8 cellular contexts compared by ENCODE assay signal in genomic region chr3:137121704-137122314, GRCh38.
DNase-seq lines count a peak whose midpoint lies in the region; ATAC-seq and TF ChIP-seq lines count a peak whose summit lies in the region.

No MANE protein-coding gene starts in this region.

- no peak overlapping the region for H3K23ac ChIP-seq in H9 (ENCODE audit: insufficient read length, low read depth, low read length)

- no peak overlapping the region for H3K4ac ChIP-seq in H9 (ENCODE audit: low read depth, low read length)

- H4K8ac ChIP-seq in H9 (replicated peaks; ENCODE audit: insufficient read length, low read depth, low read length): no peak overlapping the region

- H3K56ac ChIP-seq in H9 (ENCODE audit: insufficient read length, low read depth, low read length): no peak overlapping the region

- H4K5ac ChIP-seq in H9 (ENCODE audit: insufficient read length, low read depth, low read length): no peak overlapping the region

- H2BK20ac ChIP-seq in H9 (ENCODE audit: low read depth, low read length, poor library complexity, severe bottlenecking): no peak overlapping the region

- peak; percentile 67 for DNase-seq in activated CD4-positive, alpha-beta T cell treated with anti-CD3 and anti-CD28 coated beads, Interleukin-2, amount 10 ng/mL, durations not matched to agents 24 days and 14 days
- no peak for DNase-seq in activated CD4-positive, alpha-beta T cell treated with anti-CD3 and anti-CD28 coated beads for 4 hours
- DNase-seq in H9 (peak; percentile 69), NCI-H1092 (lab: John Stamatoyannopoulos, UW) (peak; percentile 1), adipocyte (ENCODE audit: low read depth) (peak; percentile 40), left kidney (ENCODE audit: low read depth, low spot score) (peak; percentile 75), sciatic nerve (ENCODE audit: low spot score) (no peak)
- DNase-seq in activated effector memory CD4-positive, alpha-beta T cell treated with Interleukin-2 at 50 U/mL for 16 hours: no peak

- no peak for ATAC-seq in sciatic nerve

- no peak overlapping the region for H3K18ac ChIP-seq in H9 (ENCODE audit: insufficient read length, low read depth, low read length)

- H2BK12ac ChIP-seq in H9 (ENCODE audit: insufficient read length, low read depth, low read length): no peak overlapping the region

- no peak overlapping the region for H4K91ac ChIP-seq in H9 (ENCODE audit: insufficient read length, low read depth, low read length)

- H3K27me3 Mint-ChIP-seq in activated CD4-positive, alpha-beta T cell treated with anti-CD3 and anti-CD28 coated beads, Interleukin-2, amount 10 ng/mL, durations not matched to agents 24 days and 14 days: peaks cover 16% of the 10 kb centered on the region
- no peaks in the 10 kb centered on the region for H3K27me3 Mint-ChIP-seq in H9 (ENCODE audit: low read depth)

- H3K36me3 Mint-ChIP-seq in activated CD4-positive, alpha-beta T cell treated with anti-CD3 and anti-CD28 coated beads, Interleukin-2, amount 10 ng/mL, durations not matched to agents 24 days and 14 days (ENCODE audit: low read depth): no peaks in the 10 kb centered on the region
- no peaks in the 10 kb centered on the region for H3K36me3 Mint-ChIP-seq in H9 (ENCODE audit: insufficient read depth in 1 of 3, low read depth in 3 of 3)

- no peak overlapping the region for H3K4me3 Mint-ChIP-seq in activated CD4-positive, alpha-beta T cell treated with anti-CD3 and anti-CD28 coated beads, Interleukin-2, amount 10 ng/mL, durations not matched to agents 24 days and 14 days
- H3K4me3 Mint-ChIP-seq in H9: no peak overlapping the region

- no peak overlapping the region for H3K27ac Mint-ChIP-seq in activated CD4-positive, alpha-beta T cell treated with anti-CD3 and anti-CD28 coated beads, Interleukin-2, amount 10 ng/mL, durations not matched to agents 24 days and 14 days
- peak overlapping the region in 1 of 3 experiments; percentile 12; a peak in 1 of 7 replicates for H3K27ac Mint-ChIP-seq in H9

- WGBS in H9 (ENCODE audit: extremely low coverage, insufficient read length, low lambda C conversion rate): no CpG with 5 or more reads among the region's 3 CpGs

- no peaks in the 10 kb centered on the region for H3K27me3 ChIP-seq in H9 (ENCODE audit: insufficient read depth, low read length)
- peaks cover 9% of the 10 kb centered on the region for H3K27me3 ChIP-seq in adipocyte (replicated peaks; ENCODE audit: control insufficient read depth, insufficient read depth, low read length)

- H3K4me3 ChIP-seq in adipocyte (ENCODE audit: low read length): no peak overlapping the region

- H3K4me2 ChIP-seq in H9 (ENCODE audit: insufficient read depth, insufficient read length, low read length): no peak overlapping the region

- H3K9me3 Mint-ChIP-seq in activated CD4-positive, alpha-beta T cell treated with anti-CD3 and anti-CD28 coated beads, Interleukin-2, amount 10 ng/mL, durations not matched to agents 24 days and 14 days: no peaks in the 10 kb centered on the region
- H3K9me3 Mint-ChIP-seq in H9: no peaks in the 10 kb centered on the region

- H3K27ac ChIP-seq in H9 (ENCODE audit: insufficient read length, low read depth, low read length): no peak overlapping the region

- no peak overlapping the region for H2BK120ac ChIP-seq in H9 (ENCODE audit: low read depth, low read length, poor library complexity, severe bottlenecking)

- peak; percentile 85 for TF ChIP-seq CTCF in H9 (conservative IDR thresholded peaks at IDR 0.05)

- no peak overlapping the region for H2BK15ac ChIP-seq in H9 (ENCODE audit: low read depth, low read length)

- intact Hi-C loops in activated CD4-positive, alpha-beta T cell treated with anti-CD3 and anti-CD28 coated beads, Interleukin-2, amount 10 ng/mL, durations not matched to agents 24 days and 14 days (cut with micrococcal nuclease): no loop called here
- intact Hi-C loops in sciatic nerve (cut with DNase I): no loop called here

- no peaks in the 10 kb centered on the region for H3K9me3 ChIP-seq in H9 (ENCODE audit: control insufficient read depth, low read depth, low read length)
- no peaks in the 10 kb centered on the region for H3K9me3 ChIP-seq in adipocyte (ENCODE audit: control insufficient read depth, low read length)

- no peak overlapping the region for H3K14ac ChIP-seq in H9 (ENCODE audit: insufficient read depth, low read length)

- peaks cover 2% of the 10 kb centered on the region for H3K4me1 Mint-ChIP-seq in activated CD4-positive, alpha-beta T cell treated with anti-CD3 and anti-CD28 coated beads, Interleukin-2, amount 10 ng/mL, durations not matched to agents 24 days and 14 days
- H3K4me1 Mint-ChIP-seq in H9: peaks cover 1 to 3% of the 10 kb centered on the region in 2 experiments; a peak in 3 of 4 replicates

- H3T11ph ChIP-seq in H9 (ENCODE audit: low read length): no peak overlapping the region

- H3K9ac ChIP-seq in H9 (ENCODE audit: extremely low read depth, insufficient read length, low read length) (no peak overlapping the region), adipocyte (ENCODE audit: low read length) (no peak overlapping the region)

- no peaks in the 10 kb centered on the region for H3K23me2 ChIP-seq in H9 (ENCODE audit: insufficient read length, low read depth, low read length, poor library complexity, severe bottlenecking)

- H3K4me1 ChIP-seq in H9 (ENCODE audit: insufficient read depth, low read length) (no peaks in the 10 kb centered on the region), adipocyte (ENCODE audit: control insufficient read depth, insufficient read depth, low read length) (no peaks in the 10 kb centered on the region)

- no peaks in the 10 kb centered on the region for H4K20me1 ChIP-seq in H9 (ENCODE audit: control insufficient read depth, insufficient read depth, insufficient read length)

- H2BK5ac ChIP-seq in H9 (ENCODE audit: insufficient read length, low read length): no peak overlapping the region

- H3K36me3 ChIP-seq in adipocyte (ENCODE audit: control insufficient read depth, insufficient read depth, low read length, severe bottlenecking): no peaks in the 10 kb centered on the region

- H3K79me1 ChIP-seq in H9 (ENCODE audit: insufficient read depth, low read depth, low read length, poor library complexity, severe bottlenecking): no peaks in the 10 kb centered on the region

- no peaks in the 10 kb centered on the region for H3K79me2 ChIP-seq in H9 (ENCODE audit: insufficient read depth, low read length)

- H2AK5ac ChIP-seq in H9 (ENCODE audit: insufficient read length, low read length): no peak overlapping the region

- H2AFZ ChIP-seq in H9 (ENCODE audit: low read length): no peak overlapping the region

Comparison
In these comparisons a context has a peak if more than half of its experiments do, and no peak if none do; other contexts are left out.
1. DNase-seq: peak in activated CD4-positive, alpha-beta T cell treated with anti-CD3 and anti-CD28 coated beads, Interleukin-2, amount 10 ng/mL, durations not matched to agents 24 days and 14 days (single experiment), H9 (single experiment), NCI-H1092 (single experiment), adipocyte (single experiment) and left kidney (single experiment); none in activated CD4-positive, alpha-beta T cell treated with anti-CD3 and anti-CD28 coated beads for 4 hours (0 of 2), sciatic nerve (single experiment) and activated effector memory CD4-positive, alpha-beta T cell treated with Interleukin-2 at 50 U/mL for 16 hours (single experiment).